22 cellular contexts compared by ENCODE assay signal in the genomic region with DNA sequence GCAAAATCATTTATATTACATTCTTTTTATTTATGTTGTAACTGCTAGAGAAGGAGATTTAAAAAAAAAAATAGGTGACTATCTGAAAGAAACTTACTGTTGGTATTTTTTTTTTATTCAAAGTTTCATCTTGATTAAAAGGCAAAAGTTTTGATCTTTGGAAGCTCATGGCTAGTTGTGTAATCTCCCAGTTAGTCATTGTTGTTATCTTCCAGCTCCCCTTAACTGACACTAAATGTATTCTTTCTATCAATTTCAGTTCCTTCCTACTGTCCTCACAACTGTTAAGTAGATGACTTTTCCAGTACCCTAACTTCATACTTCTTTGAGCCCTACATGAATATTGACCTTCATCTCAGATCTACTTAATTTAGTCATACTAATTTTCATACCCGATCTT.
"Had no signal": no experiment of that assay in that cellular context is flagged by ENCODE, and none has a peak within 500 bp of the region (broad histone marks: within the 10 kb centered on the region; RNA-seq: fewer than 3 reads in every experiment).

No MANE protein-coding gene starts in this region.

- H3K4me3 ChIP-seq: cardiac muscle cell, gastrocnemius medialis, heart left ventricle, prostate gland, right atrium auricular region, thyroid gland had no signal

- H3K36me3 Mint-ChIP-seq: natural killer cell had no signal

- H3K27ac ChIP-seq: cardiac muscle cell, epithelial cell of prostate, gastrocnemius medialis, heart left ventricle, prostate gland, right atrium auricular region, thyroid gland had no signal

- DNase-seq: activated CD4-positive, alpha-beta memory T cell treated with anti-CD3 and anti-CD28 coated beads for 36 hours; activated CD4-positive, alpha-beta T cell treated with anti-CD3 and anti-CD28 coated beads for 48 hours; activated effector memory CD4-positive, alpha-beta T cell treated with Interleukin-2 at 50 U/mL for 16 hours; activated naive CD4-positive, alpha-beta T cell treated with anti-CD3 and anti-CD28 coated beads for 36 hours; activated naive CD8-positive, alpha-beta T cell treated with anti-CD3 and anti-CD28 coated beads, Interleukin-2, amount 10 ng/mL, durations not matched to agents 7 days and 5 days; activated T-cell treated with anti-CD3 and anti-CD28 coated beads, Interleukin-2, amount 50 U/mL, for 72 hours; amygdala; gastrocnemius medialis; islet precursor cell; left cardiac atrium; midbrain; natural killer cell; stimulated activated CD4-positive, alpha-beta T cell treated with anti-CD3 and anti-CD28 coated beads, Interleukin-1b, Interleukin-23, amount 100 ng/mL, for 48 hours; substantia nigra; T-helper 9 cell; thyroid gland had no signal

- H3K27ac Mint-ChIP-seq: activated CD4-positive, alpha-beta memory T cell treated with anti-CD3 and anti-CD28 coated beads for 36 hours; activated naive CD4-positive, alpha-beta T cell treated with anti-CD3 and anti-CD28 coated beads for 36 hours; activated naive CD8-positive, alpha-beta T cell treated with anti-CD3 and anti-CD28 coated beads, Interleukin-2, amount 10 ng/mL, durations not matched to agents 7 days and 5 days; activated T-cell treated with anti-CD3 and anti-CD28 coated beads, Interleukin-2, amount 50 U/mL, for 72 hours; natural killer cell; stimulated activated naive CD8-positive, alpha-beta T cell treated with anti-CD3 and anti-CD28 coated beads, Interleukin-15, Interleukin-2, amounts not matched to agents 100 ng/mL and 50 ng/mL, for 24 hours had no signal

- H3K27me3 Mint-ChIP-seq: activated CD4-positive, alpha-beta memory T cell treated with anti-CD3 and anti-CD28 coated beads for 36 hours; activated naive CD8-positive, alpha-beta T cell treated with anti-CD3 and anti-CD28 coated beads, Interleukin-2, amount 10 ng/mL, durations not matched to agents 7 days and 5 days; stimulated activated naive CD8-positive, alpha-beta T cell treated with anti-CD3 and anti-CD28 coated beads, Interleukin-15, Interleukin-2, amounts not matched to agents 100 ng/mL and 50 ng/mL, for 24 hours had no signal

- ATAC-seq: activated T-cell treated with anti-CD3 and anti-CD28 coated beads, Interleukin-2, amount 50 U/mL, for 72 hours; gastrocnemius medialis; left cardiac atrium; natural killer cell had no signal

- H3K9me3 Mint-ChIP-seq: activated CD4-positive, alpha-beta memory T cell treated with anti-CD3 and anti-CD28 coated beads for 36 hours; activated naive CD4-positive, alpha-beta T cell treated with anti-CD3 and anti-CD28 coated beads for 36 hours; activated naive CD8-positive, alpha-beta T cell treated with anti-CD3 and anti-CD28 coated beads, Interleukin-2, amount 10 ng/mL, durations not matched to agents 7 days and 5 days; activated T-cell treated with anti-CD3 and anti-CD28 coated beads, Interleukin-2, amount 50 U/mL, for 72 hours; natural killer cell; stimulated activated naive CD8-positive, alpha-beta T cell treated with anti-CD3 and anti-CD28 coated beads, Interleukin-15, Interleukin-2, amounts not matched to agents 100 ng/mL and 50 ng/mL, for 24 hours had no signal

- H3K36me3 ChIP-seq: cardiac muscle cell, prostate gland had no signal

- H3K4me1 ChIP-seq: gastrocnemius medialis, heart left ventricle, prostate gland, right atrium auricular region, thyroid gland had no signal

- H3K4me3 Mint-ChIP-seq: activated CD4-positive, alpha-beta memory T cell treated with anti-CD3 and anti-CD28 coated beads for 36 hours; activated naive CD4-positive, alpha-beta T cell treated with anti-CD3 and anti-CD28 coated beads for 36 hours; activated naive CD8-positive, alpha-beta T cell treated with anti-CD3 and anti-CD28 coated beads, Interleukin-2, amount 10 ng/mL, durations not matched to agents 7 days and 5 days; activated T-cell treated with anti-CD3 and anti-CD28 coated beads, Interleukin-2, amount 50 U/mL, for 72 hours; natural killer cell; stimulated activated naive CD8-positive, alpha-beta T cell treated with anti-CD3 and anti-CD28 coated beads, Interleukin-15, Interleukin-2, amounts not matched to agents 100 ng/mL and 50 ng/mL, for 24 hours had no signal

- H3K9me3 ChIP-seq: gastrocnemius medialis, heart left ventricle, prostate gland, right atrium auricular region, thyroid gland had no signal

- H3K27me3 ChIP-seq: cardiac muscle cell, gastrocnemius medialis, heart left ventricle, right atrium auricular region, thyroid gland had no signal
